Comparison of ENCODE assay signal across 12 cellular contexts in genomic region chr14:90140956-90141316, GRCh38.
DNase-seq lines count a peak whose midpoint lies in the region; ATAC-seq, FAIRE-seq and TF ChIP-seq lines count a peak whose summit lies in the region.
"Had no signal": no experiment of that assay in that cellular context is flagged by ENCODE, and none has a peak within 500 bp of the region (broad histone marks: within the 10 kb centered on the region; RNA-seq: fewer than 3 reads in every experiment).

No MANE protein-coding gene starts in this region.

- no peak overlapping the region for H3K27ac ChIP-seq in mammary epithelial cell (ENCODE audit: insufficient read depth, low read depth, low read length)
- H3K27ac ChIP-seq in RWPE2 (ENCODE audit: poor library complexity, severe bottlenecking) = no peak overlapping the region
- H3K27ac ChIP-seq: vagina had no signal

- H3K4me2 ChIP-seq in mammary epithelial cell (ENCODE audit: insufficient read depth, low read depth, low read length) = no peak overlapping the region

- in situ Hi-C loops in mammary epithelial cell (cut with MboI; ENCODE audit: low sequenced_read_pairs in 2 of 2) = no loop called here
- in situ Hi-C loops in GM13977 (cut with MboI; ENCODE audit: low pct_unique_long_range_greater_than_20kb, low sequenced_read_pairs, unreplicated experiment) = no loop called here

- no peaks in the 10 kb centered on the region for H4K20me1 ChIP-seq in mammary epithelial cell (ENCODE audit: insufficient read depth, low read length)

- H3K9me3 Mint-ChIP-seq in MCF 10A (ENCODE audit: unreplicated experiment) = no peaks in the 10 kb centered on the region
- H3K9me3 Mint-ChIP-seq in glutamatergic neuron (ENCODE audit: unreplicated experiment) = no peaks in the 10 kb centered on the region
- H3K9me3 Mint-ChIP-seq: T-helper 2 cell treated with Interferon-gamma antibody and Interleukin-4, amounts not matched to agents 5 μg/mL and 100 μg/mL, for 36 hours had no signal

- CTCF ChIA-PET in MCF 10A (lab: Yijun Ruan, JAX) = no interaction called here
- CTCF ChIA-PET in mammary epithelial cell (lab: Charles Lee; ENCODE audit: low non-redundant PET) = no interaction called here

- DNase-seq in MCF 10A (ENCODE audit: unreplicated experiment) = peak; percentile 38
- no peak for DNase-seq in mammary epithelial cell
- no peak for DNase-seq in RWPE2 (ENCODE audit: low spot score)
- DNase-seq in glutamatergic neuron = no peak
- DNase-seq in urothelium cell line (ENCODE audit: low spot score) = peak; percentile 60
- no peak for DNase-seq in NCI-H82 treated with DMSO at 0.1 percent for 48 hours (lab: John Stamatoyannopoulos, UW; ENCODE audit: unreplicated experiment)
- no peak for DNase-seq in GM13977 (ENCODE audit: low spot score)
- DNase-seq: GOT3 had no signal

- H3K27me3 Mint-ChIP-seq in MCF 10A (ENCODE audit: insufficient read depth, unreplicated experiment) (peaks cover 25% of the 10 kb centered on the region), glutamatergic neuron (ENCODE audit: unreplicated experiment) (peaks cover 2% of the 10 kb centered on the region)

- no peaks in the 10 kb centered on the region for H3K9me3 ChIP-seq in mammary epithelial cell (replicated peaks; ENCODE audit: insufficient read depth, low read length)
- no peaks in the 10 kb centered on the region for H3K9me3 ChIP-seq in RWPE2 (ENCODE audit: severe bottlenecking)
- H3K9me3 ChIP-seq: vagina had no signal

- intact Hi-C loops in MCF 10A (cut with micrococcal nuclease) (no loop called here), mammary epithelial cell (cut with micrococcal nuclease) (no loop called here)

- no peak overlapping the region for H2AFZ ChIP-seq in mammary epithelial cell (ENCODE audit: low read depth, low read length)

- H3K4me3 Mint-ChIP-seq in MCF 10A (ENCODE audit: unreplicated experiment) (no peak overlapping the region), glutamatergic neuron (ENCODE audit: unreplicated experiment) (no peak overlapping the region)
- H3K4me3 Mint-ChIP-seq: T-helper 2 cell treated with Interferon-gamma antibody and Interleukin-4, amounts not matched to agents 5 μg/mL and 100 μg/mL, for 36 hours had no signal

- H3K4me1 Mint-ChIP-seq in MCF 10A (ENCODE audit: insufficient read depth, unreplicated experiment) (peaks cover 5% of the 10 kb centered on the region), glutamatergic neuron (ENCODE audit: low read depth, unreplicated experiment) (peaks cover 5% of the 10 kb centered on the region)

- ATAC-seq in RWPE2 (ENCODE audit: low read depth) (peak; percentile 76), GM18519 (IDR thresholded peaks at IDR 0.05; ENCODE audit: low FRiP score, unreplicated experiment) (no peak)

- no TSS peak for BruUV-seq in MCF 10A (replicated peaks; lab: Mats Ljungman, UMichigan)
- no TSS peak for BruUV-seq in mammary epithelial cell (replicated peaks; lab: Mats Ljungman, UMichigan)

- H3K36me3 ChIP-seq in mammary epithelial cell (ENCODE audit: insufficient read depth, low read length) (no peaks in the 10 kb centered on the region), RWPE2 (ENCODE audit: low read depth) (no peaks in the 10 kb centered on the region)
- H3K36me3 ChIP-seq: vagina had no signal

- TF ChIP-seq CTCF in MCF 10A (IDR thresholded peaks at IDR 0.05; ENCODE audit: unreplicated experiment) (no peak), mammary epithelial cell (conservative IDR thresholded peaks at IDR 0.05 in 1 of 2, IDR thresholded peaks at IDR 0.05 in 1 of 2; ENCODE audit: extremely low read depth in 1 of 2, insufficient read depth in 1 of 2, low read depth in 1 of 2, low read length in 2 of 2) (no peak), RWPE2 (IDR thresholded peaks at IDR 0.05; ENCODE audit: poor library complexity, severe bottlenecking) (no peak), glutamatergic neuron (IDR thresholded peaks at IDR 0.05; ENCODE audit: partially characterized antibody, unreplicated experiment) (no peak), GM13977 (IDR thresholded peaks at IDR 0.05; ENCODE audit: extremely low read depth, insufficient read depth, missing control alignments) (no peak)

- no peaks in the 10 kb centered on the region for H3K4me1 ChIP-seq in mammary epithelial cell (ENCODE audit: insufficient read depth, low read length)
- peaks cover 9% of the 10 kb centered on the region for H3K4me1 ChIP-seq in RWPE2 (ENCODE audit: insufficient read depth, poor library complexity, severe bottlenecking)
- H3K4me1 ChIP-seq: vagina had no signal

- H3K9ac ChIP-seq in mammary epithelial cell (ENCODE audit: insufficient read depth, low read length) = no peak overlapping the region

- 82% methylated on average over 5 of the region's 5 CpGs for WGBS in mammary epithelial cell (ENCODE audit: low coverage, missing lambda C conversion rate)

- H3K36me3 Mint-ChIP-seq in MCF 10A (ENCODE audit: insufficient read depth, unreplicated experiment) (no peaks in the 10 kb centered on the region), glutamatergic neuron (ENCODE audit: unreplicated experiment) (no peaks in the 10 kb centered on the region)

- H3K27ac Mint-ChIP-seq in MCF 10A (ENCODE audit: low read depth, unreplicated experiment) = no peak overlapping the region
- H3K27ac Mint-ChIP-seq in glutamatergic neuron (ENCODE audit: unreplicated experiment) = peak overlapping the region; percentile 53
- H3K27ac Mint-ChIP-seq: T-helper 2 cell treated with Interferon-gamma antibody and Interleukin-4, amounts not matched to agents 5 μg/mL and 100 μg/mL, for 36 hours had no signal

- no peak for FAIRE-seq in urothelium cell line (lab: Jason Lieb, UNC)
- FAIRE-seq: GM12892 had no signal

- POLR2A ChIA-PET in MCF 10A (lab: Yijun Ruan, JAX) = no interaction called here

- H3K27me3 ChIP-seq in mammary epithelial cell (ENCODE audit: insufficient read depth, low read length) (no peaks in the 10 kb centered on the region), RWPE2 (ENCODE audit: insufficient read depth, poor library complexity, severe bottlenecking) (peaks cover 6% of the 10 kb centered on the region)
- H3K27me3 ChIP-seq: vagina had no signal

- dilution Hi-C loops in mammary epithelial cell (cut with HindIII; ENCODE audit: low sequenced_read_pairs) = no loop called here

- no peaks in the 10 kb centered on the region for H3K79me2 ChIP-seq in mammary epithelial cell (ENCODE audit: insufficient read depth, low read length)

- H3K4me3 ChIP-seq in mammary epithelial cell (replicated peaks in 1 of 3; ENCODE audit: insufficient read depth in 1 of 3, low read depth in 2 of 3, low read length in 3 of 3) = no peak overlapping the region
- no peak overlapping the region for H3K4me3 ChIP-seq in RWPE2 (ENCODE audit: severe bottlenecking)
- H3K4me3 ChIP-seq: vagina had no signal

Comparison
In these comparisons a context has a peak if more than half of its experiments do, and no peak if none do; other contexts are left out.
1. DNase-seq: peak in MCF 10A (single experiment) and urothelium cell line (single experiment); none in mammary epithelial cell (single experiment), RWPE2 (single experiment), glutamatergic neuron (single experiment), NCI-H82 treated with DMSO at 0.1 percent for 48 hours (single experiment) and GM13977 (single experiment).